14 cellular contexts compared by ENCODE assay signal in the genomic region with DNA sequence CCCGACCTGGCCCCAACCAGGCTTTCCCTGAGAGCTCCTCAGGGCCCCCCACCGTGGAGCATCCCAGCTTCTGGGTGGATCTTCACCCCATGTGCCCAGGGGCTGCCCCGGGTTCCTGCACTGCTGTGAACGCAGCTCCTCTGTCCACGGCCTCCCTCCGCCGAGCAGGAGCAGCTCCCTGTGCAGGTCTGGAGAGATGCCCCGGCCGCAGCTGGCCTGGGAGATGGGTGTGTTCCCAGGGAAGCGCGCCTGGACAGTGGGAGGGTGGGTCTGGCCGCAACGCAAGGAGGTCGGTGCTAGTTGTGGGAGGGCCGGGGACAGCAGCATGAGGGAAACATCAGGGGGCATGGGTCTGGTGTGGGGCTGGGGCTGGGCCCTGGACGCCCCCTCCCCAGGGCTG.
DNase-seq lines count a peak whose midpoint lies in the region; ATAC-seq and TF ChIP-seq lines count a peak whose summit lies in the region.
"Had no signal": no experiment of that assay in that cellular context is flagged by ENCODE, and none has a peak within 500 bp of the region (broad histone marks: within the 10 kb centered on the region; RNA-seq: fewer than 3 reads in every experiment).

No MANE protein-coding gene starts in this region.

- 64% methylated on average over 16 of the region's 16 CpGs for WGBS in right cardiac atrium
- WGBS in thyroid gland, 2 donors: 68 to 95% methylated on average over 7 to 13 of the region's 16 CpGs

- no peak overlapping the region for H3K4me3 Mint-ChIP-seq in chondrocyte (ENCODE audit: unreplicated experiment)
- H3K4me3 Mint-ChIP-seq in osteocyte (ENCODE audit: unreplicated experiment): no peak overlapping the region
- H3K4me3 Mint-ChIP-seq in activated CD4-positive, alpha-beta T cell treated with anti-CD3 and anti-CD28 coated beads, Interleukin-2, amount 10 ng/mL, durations not matched to agents 24 days and 14 days: no peak overlapping the region
- H3K4me3 Mint-ChIP-seq in Calu3 (ENCODE audit: low read depth, unreplicated experiment): no peak overlapping the region
- H3K4me3 Mint-ChIP-seq in activated T-helper 1 cell treated with anti-CD3 and anti-CD28 coated beads, Interleukin-12 subunit alpha, Interleukin-12 subunit beta, Interleukin-2, Interleukin-4 antibody, amounts not matched to agents 30 ng/mL and 10 ng/mL and 1 ng/mL, durations not matched to agents 14 hours and 24 hours and 36 hours: no peak overlapping the region

- ATAC-seq in right cardiac atrium: no peak
- no peak for ATAC-seq in stimulated activated naive CD8-positive, alpha-beta T cell treated with anti-CD3 and anti-CD28 coated beads, Interleukin-15, Interleukin-2, amounts not matched to agents 100 U/mL and 50 U/mL, for 24 hours

- H3K9me3 ChIP-seq in right cardiac atrium (ENCODE audit: control insufficient read depth, low read length): no peaks in the 10 kb centered on the region
- H3K9me3 ChIP-seq in thyroid gland: no peaks in the 10 kb centered on the region

- no peaks in the 10 kb centered on the region for H3K27me3 ChIP-seq in right cardiac atrium (ENCODE audit: control insufficient read depth, insufficient read depth)
- H3K27me3 ChIP-seq in thyroid gland: no peaks in the 10 kb centered on the region

- intact Hi-C loops in right cardiac atrium (cut with DNase I): no loop called here
- intact Hi-C loops in thyroid gland (cut with DNase I): no loop called here
- intact Hi-C loops in activated CD4-positive, alpha-beta T cell treated with anti-CD3 and anti-CD28 coated beads, Interleukin-2, amount 10 ng/mL, durations not matched to agents 24 days and 14 days (cut with micrococcal nuclease): no loop called here
- intact Hi-C loops in Calu3 (cut with micrococcal nuclease; ENCODE audit: unreplicated experiment): no loop called here
- intact Hi-C loops in activated T-helper 1 cell treated with anti-CD3 and anti-CD28 coated beads, Interleukin-12 subunit alpha, Interleukin-12 subunit beta, Interleukin-2, Interleukin-4 antibody, amounts not matched to agents 30 ng/mL and 10 ng/mL and 1 ng/mL, durations not matched to agents 14 hours and 24 hours and 36 hours (cut with micrococcal nuclease): no loop called here

- TF ChIP-seq CTCF in chondrocyte (IDR thresholded peaks at IDR 0.05): no peak
- TF ChIP-seq CTCF in osteocyte (IDR thresholded peaks at IDR 0.05): no peak
- no peak for TF ChIP-seq CTCF in thyroid gland (IDR thresholded peaks at IDR 0.05)
- TF ChIP-seq CTCF in Calu3 (IDR thresholded peaks at IDR 0.05; ENCODE audit: unreplicated experiment): no peak

- no peak for TF ChIP-seq POLR2A in thyroid gland (IDR thresholded peaks at IDR 0.05)

- H3K27ac ChIP-seq in right cardiac atrium (ENCODE audit: low read length) (no peak overlapping the region), thyroid gland (peak overlapping the region in 2 of 3 donors; percentile 90 to 97)
- H3K27ac ChIP-seq: C4-2B had no signal

- H3K9me3 Mint-ChIP-seq in chondrocyte (ENCODE audit: low read depth) (no peaks in the 10 kb centered on the region), osteocyte (ENCODE audit: unreplicated experiment) (no peaks in the 10 kb centered on the region), Calu3 (ENCODE audit: low read depth, unreplicated experiment) (no peaks in the 10 kb centered on the region)
- no peaks in the 10 kb centered on the region for H3K9me3 Mint-ChIP-seq in activated CD4-positive, alpha-beta T cell treated with anti-CD3 and anti-CD28 coated beads, Interleukin-2, amount 10 ng/mL, durations not matched to agents 24 days and 14 days
- H3K9me3 Mint-ChIP-seq in activated T-helper 1 cell treated with anti-CD3 and anti-CD28 coated beads, Interleukin-12 subunit alpha, Interleukin-12 subunit beta, Interleukin-2, Interleukin-4 antibody, amounts not matched to agents 30 ng/mL and 10 ng/mL and 1 ng/mL, durations not matched to agents 14 hours and 24 hours and 36 hours: peaks cover 1% of the 10 kb centered on the region

- H3K27me3 Mint-ChIP-seq in chondrocyte (ENCODE audit: low read depth) (no peaks in the 10 kb centered on the region), osteocyte (ENCODE audit: unreplicated experiment) (peaks cover under 1% of the 10 kb centered on the region), Calu3 (ENCODE audit: unreplicated experiment) (peaks cover 13% of the 10 kb centered on the region)
- H3K27me3 Mint-ChIP-seq in activated CD4-positive, alpha-beta T cell treated with anti-CD3 and anti-CD28 coated beads, Interleukin-2, amount 10 ng/mL, durations not matched to agents 24 days and 14 days: no peaks in the 10 kb centered on the region
- peaks cover 2% of the 10 kb centered on the region for H3K27me3 Mint-ChIP-seq in activated T-helper 1 cell treated with anti-CD3 and anti-CD28 coated beads, Interleukin-12 subunit alpha, Interleukin-12 subunit beta, Interleukin-2, Interleukin-4 antibody, amounts not matched to agents 30 ng/mL and 10 ng/mL and 1 ng/mL, durations not matched to agents 14 hours and 24 hours and 36 hours (ENCODE audit: insufficient read depth)

- peak overlapping the region; percentile 100 for H3K27ac Mint-ChIP-seq in chondrocyte (ENCODE audit: unreplicated experiment)
- H3K27ac Mint-ChIP-seq in osteocyte (ENCODE audit: unreplicated experiment): peak overlapping the region; percentile 50
- no peak overlapping the region for H3K27ac Mint-ChIP-seq in activated CD4-positive, alpha-beta T cell treated with anti-CD3 and anti-CD28 coated beads, Interleukin-2, amount 10 ng/mL, durations not matched to agents 24 days and 14 days
- no peak overlapping the region for H3K27ac Mint-ChIP-seq in Calu3 (ENCODE audit: unreplicated experiment)
- no peak overlapping the region for H3K27ac Mint-ChIP-seq in activated T-helper 1 cell treated with anti-CD3 and anti-CD28 coated beads, Interleukin-12 subunit alpha, Interleukin-12 subunit beta, Interleukin-2, Interleukin-4 antibody, amounts not matched to agents 30 ng/mL and 10 ng/mL and 1 ng/mL, durations not matched to agents 14 hours and 24 hours and 36 hours

- H3K4me1 ChIP-seq in right cardiac atrium (ENCODE audit: control insufficient read depth, insufficient read depth, low read length) (peaks cover 10% of the 10 kb centered on the region), thyroid gland (peaks cover 32 to 76% of the 10 kb centered on the region in 2 donors)

- no peak overlapping the region for H3K4me3 ChIP-seq in right cardiac atrium (ENCODE audit: low read length)
- no peak overlapping the region for H3K4me3 ChIP-seq in thyroid gland (replicated peaks in 1 of 3)

- H3K36me3 Mint-ChIP-seq in chondrocyte (ENCODE audit: low read depth) (no peaks in the 10 kb centered on the region), osteocyte (ENCODE audit: unreplicated experiment) (no peaks in the 10 kb centered on the region), Calu3 (ENCODE audit: insufficient read depth, unreplicated experiment) (peaks cover 13% of the 10 kb centered on the region)
- H3K36me3 Mint-ChIP-seq in activated CD4-positive, alpha-beta T cell treated with anti-CD3 and anti-CD28 coated beads, Interleukin-2, amount 10 ng/mL, durations not matched to agents 24 days and 14 days (ENCODE audit: low read depth): peaks cover under 1% of the 10 kb centered on the region
- H3K36me3 Mint-ChIP-seq in activated T-helper 1 cell treated with anti-CD3 and anti-CD28 coated beads, Interleukin-12 subunit alpha, Interleukin-12 subunit beta, Interleukin-2, Interleukin-4 antibody, amounts not matched to agents 30 ng/mL and 10 ng/mL and 1 ng/mL, durations not matched to agents 14 hours and 24 hours and 36 hours (ENCODE audit: low read depth): peaks cover under 1% of the 10 kb centered on the region

- no peaks in the 10 kb centered on the region for H3K36me3 ChIP-seq in thyroid gland

- no TSS peak for BruUV-seq in Calu3 (replicated peaks; lab: Mats Ljungman, UMichigan)

- peaks cover 48% of the 10 kb centered on the region for H3K4me1 Mint-ChIP-seq in chondrocyte (ENCODE audit: low read depth)
- H3K4me1 Mint-ChIP-seq in osteocyte (ENCODE audit: unreplicated experiment): peaks cover 50% of the 10 kb centered on the region
- H3K4me1 Mint-ChIP-seq in activated CD4-positive, alpha-beta T cell treated with anti-CD3 and anti-CD28 coated beads, Interleukin-2, amount 10 ng/mL, durations not matched to agents 24 days and 14 days: no peaks in the 10 kb centered on the region
- H3K4me1 Mint-ChIP-seq in Calu3 (ENCODE audit: low read depth, unreplicated experiment): no peaks in the 10 kb centered on the region
- H3K4me1 Mint-ChIP-seq in activated T-helper 1 cell treated with anti-CD3 and anti-CD28 coated beads, Interleukin-12 subunit alpha, Interleukin-12 subunit beta, Interleukin-2, Interleukin-4 antibody, amounts not matched to agents 30 ng/mL and 10 ng/mL and 1 ng/mL, durations not matched to agents 14 hours and 24 hours and 36 hours (ENCODE audit: low read depth): no peaks in the 10 kb centered on the region

- CTCF ChIA-PET in Calu3 (lab: Charles Lee): no interaction called here

- no peak for DNase-seq in chondrocyte (ENCODE audit: low spot score)
- peak; percentile 55 to 85 (median 83) for DNase-seq in right cardiac atrium
- DNase-seq in osteocyte (ENCODE audit: extremely low spot score, unreplicated experiment): no peak
- DNase-seq in thyroid gland: no peak
- DNase-seq in activated CD4-positive, alpha-beta T cell treated with anti-CD3 and anti-CD28 coated beads, Interleukin-2, amount 10 ng/mL, durations not matched to agents 24 days and 14 days: no peak
- DNase-seq in Calu3: no peak
- DNase-seq in stimulated activated naive CD8-positive, alpha-beta T cell treated with anti-CD3 and anti-CD28 coated beads, Interleukin-15, Interleukin-2, amounts not matched to agents 100 U/mL and 50 U/mL, for 24 hours: no peak
- DNase-seq in activated T-helper 1 cell treated with anti-CD3 and anti-CD28 coated beads, Interleukin-12 subunit alpha, Interleukin-12 subunit beta, Interleukin-2, Interleukin-4 antibody, amounts not matched to agents 30 ng/mL and 10 ng/mL and 1 ng/mL, durations not matched to agents 14 hours and 24 hours and 36 hours (ENCODE audit: low spot score): no peak
- DNase-seq: NCI-H1417, NCI-H1930, NCI-H2171 treated with DMSO at 0.1 percent for 48 hours, NCI-H446 treated with DMSO at 0.1 percent for 48 hours, NCI-H748 treated with DMSO at 0.1 percent for 48 hours had no signal

Comparison
In these comparisons a context has a peak if more than half of its experiments do, and no peak if none do; other contexts are left out.
1. DNase-seq: peak in right cardiac atrium (3 of 3); none in chondrocyte (single experiment), osteocyte (single experiment), thyroid gland (0 of 2), activated CD4-positive, alpha-beta T cell treated with anti-CD3 and anti-CD28 coated beads, Interleukin-2, amount 10 ng/mL, durations not matched to agents 24 days and 14 days (single experiment), Calu3 (single experiment), stimulated activated naive CD8-positive, alpha-beta T cell treated with anti-CD3 and anti-CD28 coated beads, Interleukin-15, Interleukin-2, amounts not matched to agents 100 U/mL and 50 U/mL, for 24 hours (single experiment) and activated T-helper 1 cell treated with anti-CD3 and anti-CD28 coated beads, Interleukin-12 subunit alpha, Interleukin-12 subunit beta, Interleukin-2, Interleukin-4 antibody, amounts not matched to agents 30 ng/mL and 10 ng/mL and 1 ng/mL, durations not matched to agents 14 hours and 24 hours and 36 hours (single experiment).
2. H3K27ac Mint-ChIP-seq: peak in chondrocyte (single experiment) and osteocyte (single experiment); none in activated CD4-positive, alpha-beta T cell treated with anti-CD3 and anti-CD28 coated beads, Interleukin-2, amount 10 ng/mL, durations not matched to agents 24 days and 14 days (single experiment), Calu3 (single experiment) and activated T-helper 1 cell treated with anti-CD3 and anti-CD28 coated beads, Interleukin-12 subunit alpha, Interleukin-12 subunit beta, Interleukin-2, Interleukin-4 antibody, amounts not matched to agents 30 ng/mL and 10 ng/mL and 1 ng/mL, durations not matched to agents 14 hours and 24 hours and 36 hours (single experiment).